ENCODE assay signal across 27 cellular contexts in genomic region chr2:235597081-235597615, GRCh38.
"Had no signal": no experiment of that assay in that cellular context is flagged by ENCODE, and none has a peak within 500 bp of the region (broad histone marks: within the 10 kb centered on the region; RNA-seq: fewer than 3 reads in every experiment).

No MANE protein-coding gene starts in this region.

- H3K4me3 ChIP-seq: neural progenitor cell, pancreas, psoas muscle, right lobe of liver, sigmoid colon, thoracic aorta, thyroid gland, tibial nerve, upper lobe of left lung, vagina had no signal

- H3K4me1 ChIP-seq: neural progenitor cell, pancreas, psoas muscle, right lobe of liver, thyroid gland had no signal

- H3K27me3 ChIP-seq: neural progenitor cell, neutrophil, pancreas, right lobe of liver, sigmoid colon, thyroid gland, tibial nerve, upper lobe of left lung, vagina had no signal

- H2AFZ ChIP-seq: neural progenitor cell had no signal

- H3K9ac ChIP-seq: neural progenitor cell had no signal

- H3K36me3 ChIP-seq: neural progenitor cell, neutrophil, pancreas, right lobe of liver, sigmoid colon, thoracic aorta, thyroid gland, tibial nerve, upper lobe of left lung, vagina had no signal

- H3K4me2 ChIP-seq: neural progenitor cell had no signal

- H3K27ac ChIP-seq: neural progenitor cell, neutrophil, pancreas, psoas muscle, right lobe of liver, sigmoid colon, thoracic aorta, thyroid gland, upper lobe of left lung, vagina had no signal

- ATAC-seq: naive thymus-derived CD4-positive, alpha-beta T cell; natural killer cell; pancreas; psoas muscle; right cardiac atrium; right lobe of liver; stimulated activated memory B cell treated with anti-CD40 and anti-IgM and Interleukin-4, amounts not matched to agents 10 μg/mL and 1 μg/mL and 100 μg/mL, for 72 hours; stimulated activated naive CD8-positive, alpha-beta T cell treated with anti-CD3 and anti-CD28 coated beads, Interleukin-15, amount 100 ng/mL, for 72 hours; stimulated activated naive CD8-positive, alpha-beta T cell treated with anti-CD3 and anti-CD28 coated beads, Interleukin-15, Interleukin-2, amounts not matched to agents 100 U/mL and 50 U/mL, for 24 hours had no signal

- H3K9me3 ChIP-seq: neutrophil, pancreas, psoas muscle, right lobe of liver, sigmoid colon, thoracic aorta, thyroid gland, tibial nerve, upper lobe of left lung, vagina had no signal

- DNase-seq: naive thymus-derived CD4-positive, alpha-beta T cell; natural killer cell; nucleus accumbens; pancreas; psoas muscle; right cardiac atrium; right lobe of liver; sigmoid colon; small intestine; stimulated activated CD4-positive, alpha-beta T cell treated with anti-CD3 and anti-CD28 coated beads, Interleukin-12 subunit alpha, Interleukin-12 subunit beta, amount 100 ng/mL, for 4 hours; stimulated activated CD4-positive, alpha-beta T cell treated with anti-CD3 and anti-CD28 coated beads, Interleukin-1b, Interleukin-23, amount 100 ng/mL, for 48 hours; stimulated activated CD4-positive, alpha-beta T cell treated with anti-CD3 and anti-CD28 coated beads, Interleukin-4, amount 100 ng/mL, for 1 hour; stimulated activated CD4-positive, alpha-beta T cell treated with anti-CD3 and anti-CD28 coated beads, Interleukin-4, amount 100 ng/mL, for 4 hours; stimulated activated CD8-positive, alpha-beta memory T cell treated with anti-CD3 and anti-CD28 coated beads, Interleukin-4, amount 100 ng/mL, for 48 hours; stimulated activated naive CD4-positive, alpha-beta T cell; stimulated activated naive CD8-positive, alpha-beta T cell treated with anti-CD3 and anti-CD28 coated beads, Interleukin-15, amount 100 ng/mL, for 72 hours; stimulated activated naive CD8-positive, alpha-beta T cell treated with anti-CD3 and anti-CD28 coated beads, Interleukin-15, Interleukin-2, amounts not matched to agents 100 U/mL and 50 U/mL, for 24 hours; thyroid gland; trophoblast cell; upper lobe of left lung had no signal

- FAIRE-seq: pancreas, small intestine, urothelium cell line had no signal
